8 cellular contexts compared by ENCODE assay signal in the genomic region with DNA sequence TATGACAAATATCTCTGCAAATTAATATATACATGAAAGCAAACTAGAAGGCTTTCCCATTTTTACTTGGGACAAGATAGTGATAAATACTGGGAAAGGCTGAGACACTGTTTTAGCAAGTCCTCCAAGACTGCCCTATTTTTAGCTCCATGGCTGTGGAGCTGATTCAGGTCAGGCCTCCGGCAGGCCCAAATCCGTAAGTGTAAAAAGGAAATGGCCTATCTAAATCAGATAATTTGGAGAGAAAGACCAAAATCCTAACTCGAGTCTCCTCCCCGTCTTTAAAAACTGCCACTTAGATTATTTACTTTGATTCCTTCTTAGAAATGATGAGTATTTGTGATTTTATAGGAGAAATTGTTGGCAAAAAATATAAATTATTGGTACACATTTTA.
DNase-seq lines count a peak whose midpoint lies in the region; ATAC-seq and TF ChIP-seq lines count a peak whose summit lies in the region.

No MANE protein-coding gene starts in this region.

- H2AFZ ChIP-seq in parathyroid adenoma, result no peak overlapping the region

- H3F3A ChIP-seq in DOHH2 (ENCODE audit: control insufficient read depth, insufficient read depth), result peaks cover 11% of the 10 kb centered on the region; the same call in 1 of the 2 replicates

- H3K36me3 ChIP-seq in DOHH2 (ENCODE audit: control insufficient read depth, low read length) (peaks cover 61% of the 10 kb centered on the region), parathyroid adenoma (ENCODE audit: control insufficient read depth, insufficient read depth, low read length) (no peaks in the 10 kb centered on the region)

- H3K9me2 ChIP-seq in DOHH2 (replicated peaks; ENCODE audit: control insufficient read depth, low read length), result no peaks in the 10 kb centered on the region

- H3K27ac ChIP-seq in DOHH2 (ENCODE audit: low read depth, low read length) (no peak overlapping the region), epithelial cell of prostate (peak overlapping the region; percentile 87), parathyroid adenoma (peak overlapping the region; percentile 57)

- DNase-seq in RKO (ENCODE audit: low spot score) (peak; percentile 42), epithelial cell of prostate (ENCODE audit: low read depth, low spot score) (no peak)
- no peak for DNase-seq in activated CD8-positive, alpha-beta memory T cell treated with anti-CD3 and anti-CD28 coated beads for 24 hours

- TF ChIP-seq CTCF in DOHH2 (IDR thresholded peaks at IDR 0.05; ENCODE audit: low read depth, low read length, poor library complexity, severe bottlenecking) (no peak), parathyroid adenoma (IDR thresholded peaks at IDR 0.05) (no peak)

- no peak overlapping the region for H3K9ac ChIP-seq in parathyroid adenoma

- H3K4me2 ChIP-seq in DOHH2 (ENCODE audit: low read length) (peak overlapping the region; percentile 76), parathyroid adenoma (ENCODE audit: low read length) (peak overlapping the region; percentile 90)

- H3K27me3 ChIP-seq in DOHH2 (ENCODE audit: control insufficient read depth, low read length) (no peaks in the 10 kb centered on the region), parathyroid adenoma (ENCODE audit: control insufficient read depth, insufficient read depth, low read length) (no peaks in the 10 kb centered on the region)

- no peak for ATAC-seq in activated CD4-positive, CD25-positive, alpha-beta regulatory T cell treated with anti-CD3 and anti-CD28 coated beads, Interleukin-2, amount 50 U/mL, for 24 hours
- ATAC-seq in GM21723 (IDR thresholded peaks at IDR 0.05; ENCODE audit: unreplicated experiment) (no peak), HG02884 (IDR thresholded peaks at IDR 0.05; ENCODE audit: unreplicated experiment) (no peak)

- peaks cover 4% of the 10 kb centered on the region; the same call in 1 of the 2 replicates for H4K20me1 ChIP-seq in DOHH2 (ENCODE audit: control insufficient read depth, insufficient read depth, low read depth, low read length)

- H3K4me1 ChIP-seq in DOHH2 (ENCODE audit: control insufficient read depth, low read length) (peaks cover 37% of the 10 kb centered on the region), parathyroid adenoma (peaks cover 3% of the 10 kb centered on the region)

- H3K4me3 ChIP-seq in DOHH2 (ENCODE audit: low read length) (peak overlapping the region; percentile 100), parathyroid adenoma (ENCODE audit: low read depth, low read length) (peak overlapping the region; percentile 74)

- H3K79me2 ChIP-seq in DOHH2 (ENCODE audit: control insufficient read depth, low read length) (peaks cover 82% of the 10 kb centered on the region), parathyroid adenoma (peaks cover 28% of the 10 kb centered on the region)

- H3K9me3 ChIP-seq in DOHH2 (ENCODE audit: control insufficient read depth, insufficient read depth, low read length) (no peaks in the 10 kb centered on the region), parathyroid adenoma (ENCODE audit: control insufficient read depth, low read length) (no peaks in the 10 kb centered on the region)
